30 cellular contexts compared by ENCODE assay signal in genomic region chr1:237074371-237075117, GRCh38. TPM values are rescaled to one million over a fixed set of nuclear protein-coding genes. Genes with fewer than 3 reads are reported as not detected.
DNase-seq lines count a peak whose midpoint lies in the region; ATAC-seq, FAIRE-seq and TF ChIP-seq lines count a peak whose summit lies in the region.
"Had no signal": no experiment of that assay in that cellular context is flagged by ENCODE, and none has a peak within 500 bp of the region (broad histone marks: within the 10 kb centered on the region; RNA-seq: fewer than 3 reads in every experiment).

No MANE protein-coding gene starts in this region.

- H3K36me3 ChIP-seq in HUES48 (ENCODE audit: control insufficient read depth, insufficient read depth, low read length) (no peaks in the 10 kb centered on the region), endodermal cell (ENCODE audit: control insufficient read depth, insufficient read depth, low read length) (no peaks in the 10 kb centered on the region), small intestine (ENCODE audit: control insufficient read depth in 2 of 2, insufficient read depth in 2 of 2, low read length in 2 of 2) (no peaks in the 10 kb centered on the region)
- H3K36me3 ChIP-seq: BLaER1 had no signal

- H3K9me3 Mint-ChIP-seq in endodermal cell: peaks cover 11% of the 10 kb centered on the region
- peaks cover 13% of the 10 kb centered on the region for H3K9me3 Mint-ChIP-seq in nephron

- DNase-seq in DMS53 treated with DMSO at 0.1 percent for 48 hours (lab: John Stamatoyannopoulos, UW; ENCODE audit: unreplicated experiment): peak; percentile 71
- DNase-seq in endodermal cell: no peak
- DNase-seq in HTR-8/SVneo (ENCODE audit: insufficient read length, low spot score): no peak
- DNase-seq in small intestine: no peak
- DNase-seq: activated CD4-positive, alpha-beta memory T cell treated with anti-CD3 and anti-CD28 coated beads, Interleukin-2, amount 10 ng/mL, durations not matched to agents 7 days and 5 days; activated CD4-positive, alpha-beta T cell treated with anti-CD3 and anti-CD28 coated beads for 1 hour; activated CD8-positive, alpha-beta memory T cell treated with anti-CD3 and anti-CD28 coated beads, Interleukin-2, amount 50 U/mL, for 48 hours; activated naive CD4-positive, alpha-beta T cell treated with anti-CD3 and anti-CD28 coated beads, Interleukin-2, amount 50 U/mL, for 16 hours; amygdala; effector CD8-positive, alpha-beta T cell; GF-D8; GOT3; kidney glomerular epithelial cell; NCI-H1092 treated with DMSO at 0.1 percent for 48 hours; NCI-H187; NCI-H2171 treated with DMSO at 0.1 percent for 48 hours; NCI-H510A treated with DMSO at 0.1 percent for 48 hours; NK-92 treated with Interleukin-12 subunit alpha and Interleukin-12 subunit beta, amount 100 ng/mL, for 24 hours; T-cell; trophoblast cell had no signal

- H3K27me3 ChIP-seq in HUES48 (ENCODE audit: control insufficient read depth, insufficient read depth, low read length) (no peaks in the 10 kb centered on the region), endodermal cell (ENCODE audit: control insufficient read depth, insufficient read depth, low read length, poor library complexity, severe bottlenecking) (no peaks in the 10 kb centered on the region), small intestine (ENCODE audit: control insufficient read depth in 2 of 2, insufficient read depth in 2 of 2, low read length in 2 of 2) (no peaks in the 10 kb centered on the region)
- H3K27me3 ChIP-seq: BLaER1 had no signal

- no peak overlapping the region for H3K9ac ChIP-seq in HUES48 (ENCODE audit: low read depth, low read length)
- H3K9ac ChIP-seq in endodermal cell (ENCODE audit: extremely low read depth, low read length, poor library complexity, severe bottlenecking): no peak overlapping the region
- H3K9ac ChIP-seq: BLaER1 had no signal

- no peak for TF ChIP-seq CTCF in endodermal cell (conservative IDR thresholded peaks at IDR 0.05)
- no peak for TF ChIP-seq CTCF in nephron (IDR thresholded peaks at IDR 0.05; ENCODE audit: unreplicated experiment in 3 of 3)

- peaks cover 8% of the 10 kb centered on the region for H3K36me3 Mint-ChIP-seq in endodermal cell (ENCODE audit: low read depth)
- no peaks in the 10 kb centered on the region for H3K36me3 Mint-ChIP-seq in nephron (ENCODE audit: low read depth)
- H3K36me3 Mint-ChIP-seq: T-cell had no signal

- H3K9me3 ChIP-seq in HUES48 (ENCODE audit: control insufficient read depth, insufficient read depth, low read length) (no peaks in the 10 kb centered on the region), endodermal cell (ENCODE audit: control insufficient read depth, low read length) (no peaks in the 10 kb centered on the region), small intestine (ENCODE audit: control insufficient read depth, low read depth) (no peaks in the 10 kb centered on the region)
- H3K9me3 ChIP-seq: BLaER1 had no signal

- FAIRE-seq in HTR-8/SVneo (lab: Jason Lieb, UNC) (no peak), small intestine (lab: Jason Lieb, UNC) (no peak)
- FAIRE-seq: colon, TTC549 had no signal

- H3K4me1 Mint-ChIP-seq in endodermal cell: no peaks in the 10 kb centered on the region
- H3K4me1 Mint-ChIP-seq in nephron: no peaks in the 10 kb centered on the region
- H3K4me1 Mint-ChIP-seq: activated CD4-positive, alpha-beta memory T cell treated with anti-CD3 and anti-CD28 coated beads, Interleukin-2, amount 10 ng/mL, durations not matched to agents 7 days and 5 days; T-cell had no signal

- H3K4me3 Mint-ChIP-seq in endodermal cell: peak overlapping the region; percentile 49
- H3K4me3 Mint-ChIP-seq in nephron: peak overlapping the region; percentile 2 to 37 (median 36)
- H3K4me3 Mint-ChIP-seq: activated CD4-positive, alpha-beta memory T cell treated with anti-CD3 and anti-CD28 coated beads, Interleukin-2, amount 10 ng/mL, durations not matched to agents 7 days and 5 days; T-cell had no signal

- H3K27ac ChIP-seq in HUES48 (ENCODE audit: low read depth, low read length): peak overlapping the region; percentile 18
- H3K27ac ChIP-seq in endodermal cell (ENCODE audit: low read depth, low read length): no peak overlapping the region
- no peak overlapping the region for H3K27ac ChIP-seq in small intestine (ENCODE audit: low read depth in 1 of 2, low read length in 1 of 2)
- H3K27ac ChIP-seq: BLaER1 had no signal

- 93 to 96% methylated on average over 9 to 11 of the region's 11 CpGs for WGBS in endodermal cell (ENCODE audit: insufficient coverage in 1 of 2, insufficient read length in 1 of 2), 2 experiments
- WGBS in small intestine, 3 donors: 87 to 89% (median 89%) methylated on average over 11 of the region's 11 CpGs

- H3K27ac Mint-ChIP-seq in endodermal cell: peak overlapping the region; percentile 86
- H3K27ac Mint-ChIP-seq in nephron: no peak overlapping the region
- H3K27ac Mint-ChIP-seq: activated CD4-positive, alpha-beta memory T cell treated with anti-CD3 and anti-CD28 coated beads, Interleukin-2, amount 10 ng/mL, durations not matched to agents 7 days and 5 days; T-cell had no signal

- ATAC-seq in GM21576 (IDR thresholded peaks at IDR 0.05; ENCODE audit: unreplicated experiment) (no peak), GM18907 (IDR thresholded peaks at IDR 0.05; ENCODE audit: unreplicated experiment) (no peak)
- ATAC-seq: T-cell had no signal

- H3K27me3 Mint-ChIP-seq in endodermal cell (ENCODE audit: insufficient read depth) (no peaks in the 10 kb centered on the region), nephron (ENCODE audit: low read depth) (peaks cover 3% of the 10 kb centered on the region)
- H3K27me3 Mint-ChIP-seq: activated CD4-positive, alpha-beta memory T cell treated with anti-CD3 and anti-CD28 coated beads, Interleukin-2, amount 10 ng/mL, durations not matched to agents 7 days and 5 days had no signal

- H3K4me3 ChIP-seq in HUES48 (ENCODE audit: low read depth, low read length): peak overlapping the region; percentile 12; the same call in 1 of the 2 replicates
- H3K4me3 ChIP-seq in endodermal cell (ENCODE audit: low read length): peak overlapping the region; percentile 23
- no peak overlapping the region for H3K4me3 ChIP-seq in small intestine (ENCODE audit: low read depth in 1 of 2, low read length in 2 of 2)
- H3K4me3 ChIP-seq: BLaER1, skin epidermis had no signal

- H3K4me1 ChIP-seq in HUES48 (ENCODE audit: control insufficient read depth, insufficient read depth, low read length) (peaks cover 5% of the 10 kb centered on the region; the same call in 1 of the 2 replicates), endodermal cell (ENCODE audit: control insufficient read depth, insufficient read depth, low read length) (no peaks in the 10 kb centered on the region), small intestine (ENCODE audit: control insufficient read depth in 2 of 2, insufficient read depth in 1 of 2, low read depth in 1 of 2, low read length in 1 of 2) (no peaks in the 10 kb centered on the region)
- H3K4me1 ChIP-seq: BLaER1 had no signal

RNA-seq across cellular contexts. Expression of gene RYR2, which starts 32.6 kb away (rescaled TPM):
- 1 to 10 TPM in 1 of 2 donors, under 1 TPM in 1; 0.95 to 2.4 TPM for total RNA-seq in endodermal cell
- 0.61 TPM for polyA plus RNA-seq in endodermal cell (2013, experiment 1 of 2)
- 0.66 TPM for polyA plus RNA-seq in endodermal cell (2013, experiment 2 of 2)
- under 1 TPM; 0.22 to 0.70 (median 0.54) TPM for polyA plus RNA-seq in small intestine
- total RNA-seq: fibroblast of villous mesenchyme had no signal
- polyA plus RNA-seq: AG04450 had no signal

Comparison
In these comparisons a context has a peak if more than half of its experiments do, and no peak if none do; other contexts are left out.
1. H3K4me3 ChIP-seq: peak in HUES48 (single experiment) and endodermal cell (single experiment); none in small intestine (0 of 2).